ENCODE assay signal across 8 cellular contexts in genomic region chr2:86199834-86200177, GRCh38. TPM values are rescaled to one million over a fixed set of nuclear protein-coding genes. Genes with fewer than 3 reads are reported as not detected.
DNase-seq lines count a peak whose midpoint lies in the region; ATAC-seq and TF ChIP-seq lines count a peak whose summit lies in the region.

No MANE protein-coding gene starts in this region.

- H4K20me1 ChIP-seq in fibroblast of lung (ENCODE audit: control insufficient read depth, extremely low read depth, insufficient read depth, low read length): no peaks in the 10 kb centered on the region

- H3K9me3 ChIP-seq in SJCRH30 (replicated peaks) (no peaks in the 10 kb centered on the region), fibroblast of lung (ENCODE audit: control insufficient read depth, insufficient read depth, low read depth, low read length) (no peaks in the 10 kb centered on the region)

- H3K9ac ChIP-seq in fibroblast of lung (ENCODE audit: insufficient read depth, low read length) (peak overlapping the region; percentile 51), rectal smooth muscle tissue (ENCODE audit: low read length) (peak overlapping the region; percentile 25)

- peak overlapping the region; percentile 63 for H3K27ac ChIP-seq in SJCRH30
- peak overlapping the region; percentile 65 for H3K27ac ChIP-seq in fibroblast of lung (ENCODE audit: insufficient read depth, low read length)
- H3K27ac ChIP-seq in rectal smooth muscle tissue (ENCODE audit: low read depth, low read length): peak overlapping the region; percentile 67

- ATAC-seq in GM18907 (IDR thresholded peaks at IDR 0.05; ENCODE audit: unreplicated experiment) (no peak), GM21528 (IDR thresholded peaks at IDR 0.05; ENCODE audit: low FRiP score, unreplicated experiment) (no peak)

- H3K79me2 ChIP-seq in fibroblast of lung (ENCODE audit: control insufficient read depth, insufficient read depth, low read length): peaks cover 33% of the 10 kb centered on the region

- no peaks in the 10 kb centered on the region for H3K27me3 ChIP-seq in SJCRH30
- no peaks in the 10 kb centered on the region for H3K27me3 ChIP-seq in fibroblast of lung (ENCODE audit: control insufficient read depth, insufficient read depth, low read length)
- H3K27me3 ChIP-seq in rectal smooth muscle tissue (ENCODE audit: control insufficient read depth, insufficient read depth, low read length): no peaks in the 10 kb centered on the region

- peaks cover 4% of the 10 kb centered on the region; the same call in 1 of the 2 replicates for H3K4me1 ChIP-seq in SJCRH30
- H3K4me1 ChIP-seq in fibroblast of lung (ENCODE audit: control insufficient read depth, extremely low read depth, insufficient read depth, low read length): peaks cover 4% of the 10 kb centered on the region
- peaks cover 5% of the 10 kb centered on the region for H3K4me1 ChIP-seq in rectal smooth muscle tissue (ENCODE audit: control insufficient read depth, insufficient read depth, low read length)

- no peak for TF ChIP-seq CTCF in GM12864 (IDR thresholded peaks at IDR 0.05; ENCODE audit: low read depth, low read length, missing control alignments)
- no peak for TF ChIP-seq CTCF in fibroblast of lung (conservative IDR thresholded peaks at IDR 0.05 in 1 of 2, IDR thresholded peaks at IDR 0.05 in 1 of 2; ENCODE audit: low read depth in 1 of 2, low read length in 2 of 2)

- H3K4me3 ChIP-seq in GM12864 (ENCODE audit: low read depth, low read length) (peak overlapping the region; percentile 88), SJCRH30 (peak overlapping the region; percentile 87), fibroblast of lung (replicated peaks in 1 of 4; ENCODE audit: control extremely low read depth in 1 of 4, insufficient read depth in 1 of 4, low read depth in 3 of 4, low read length in 4 of 4) (peak overlapping the region; percentile 69 to 93 (median 84)), rectal smooth muscle tissue (ENCODE audit: low read length) (peak overlapping the region; percentile 86)

- H2AFZ ChIP-seq in fibroblast of lung (ENCODE audit: low read length): peak overlapping the region; percentile 95

- 0 out of 2 replicates have a peak, but pooled peaks cover 3% of the 10 kb centered on the region for H3K36me3 ChIP-seq in SJCRH30
- H3K36me3 ChIP-seq in fibroblast of lung (ENCODE audit: control insufficient read depth, insufficient read depth, low read length): no peaks in the 10 kb centered on the region
- H3K36me3 ChIP-seq in rectal smooth muscle tissue (ENCODE audit: control insufficient read depth, insufficient read depth, low read length): no peaks in the 10 kb centered on the region

- DNase-seq in GM12864 (ENCODE audit: low read depth) (no peak), SJCRH30 (peak in 1 of 2 experiments; percentile 22), fibroblast of lung (ENCODE audit: low read depth in 2 of 2) (no peak), iPS-NIHi11 (ENCODE audit: low spot score) (no peak), activated gamma-delta T cell (lab: John Stamatoyannopoulos, UW) (no peak)

- peak overlapping the region; percentile 59 for H3K4me2 ChIP-seq in fibroblast of lung (ENCODE audit: extremely low read depth, insufficient read depth, low read length)

RNA-seq across cellular contexts. Expression of gene MRPL35, which starts 0.5 kb away (rescaled TPM):
- total RNA-seq in SJCRH30 (2014; rRNA removed; shearing (Covaris generic)): 57.1 and 70.8 TPM in 2 replicates
- 19.5 and 23.6 TPM in 2 replicates for total RNA-seq in fibroblast of lung
- 51.9 and 55.2 TPM in 2 replicates for polyA plus RNA-seq in fibroblast of lung
- polyA plus RNA-seq in fibroblast of lung (2012): 37.6 and 38.9 TPM in 2 replicates
- 47.3 and 79.4 TPM in 2 replicates for polyA minus RNA-seq in fibroblast of lung (ENCODE audit: low replicate concordance)

RNA-seq across cellular contexts. Expression of gene IMMT, which starts 4.5 kb away (rescaled TPM):
- total RNA-seq in SJCRH30 (2014; rRNA removed; shearing (Covaris generic)): 156 and 162 TPM in 2 replicates
- 37.5 and 47.1 TPM in 2 replicates for total RNA-seq in fibroblast of lung
- 52.7 and 60.5 TPM in 2 replicates for polyA plus RNA-seq in fibroblast of lung
- 59.1 and 75.9 TPM in 2 replicates for polyA plus RNA-seq in fibroblast of lung (2012)
- polyA minus RNA-seq in fibroblast of lung (ENCODE audit: low replicate concordance): 15.5 and 32.9 TPM in 2 replicates
